ENCODE assay signal across 28 cellular contexts in the genomic region with DNA sequence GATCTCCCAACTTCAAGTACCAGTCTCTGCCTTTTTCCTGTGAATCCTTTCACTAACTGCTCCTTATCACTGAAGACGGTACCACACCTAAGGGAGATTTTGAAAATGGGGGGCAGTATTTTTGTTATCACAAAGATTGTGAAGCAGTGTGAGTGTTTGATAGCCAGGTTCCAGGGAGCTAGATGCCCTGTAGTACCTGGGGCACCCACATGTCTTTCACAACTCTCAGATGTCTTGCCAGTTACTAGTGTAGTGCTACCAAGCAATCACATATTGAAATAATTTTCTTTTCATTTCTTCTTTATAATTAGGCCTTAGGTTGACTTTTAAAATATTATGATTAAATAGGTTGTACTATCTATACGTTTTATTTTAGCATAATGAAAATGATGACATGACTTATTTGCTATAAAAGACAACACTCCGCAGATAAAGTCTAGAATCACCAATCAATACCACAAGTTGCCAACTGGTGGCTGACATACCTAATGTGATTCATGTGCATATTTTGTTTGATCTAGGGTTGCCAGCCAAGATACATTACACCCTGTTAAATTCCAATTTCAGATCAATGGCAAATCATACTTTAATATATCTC.
"Had no signal": no experiment of that assay in that cellular context is flagged by ENCODE, and none has a peak within 500 bp of the region (broad histone marks: within the 10 kb centered on the region; RNA-seq: fewer than 3 reads in every experiment).

No MANE protein-coding gene starts in this region.

- H3K36me3 Mint-ChIP-seq: immature natural killer cell; mesothelial cell of epicardium; naive B cell; natural killer cell treated with Interleukin-12 subunit alpha and Interleukin-12 subunit beta and Interleukin-15 and Interleukin-18, amount 100 ng/mL, for 72 hours had no signal

- H3K27ac Mint-ChIP-seq: effector memory CD8-positive, alpha-beta T cell; immature natural killer cell; mesothelial cell of epicardium; naive B cell; natural killer cell treated with Interleukin-12 subunit alpha and Interleukin-12 subunit beta and Interleukin-15 and Interleukin-18, amount 100 ng/mL, for 72 hours; progenitor cell of endocrine pancreas had no signal

- H3K9ac ChIP-seq: parathyroid adenoma had no signal

- ATAC-seq: effector memory CD8-positive, alpha-beta T cell; left colon; left ventricle myocardium superior; lower lobe of right lung; mucosa of descending colon; natural killer cell treated with Interleukin-12 subunit alpha and Interleukin-12 subunit beta and Interleukin-15 and Interleukin-18, amount 100 ng/mL, for 72 hours; sciatic nerve had no signal

- H3K4me3 Mint-ChIP-seq: effector memory CD8-positive, alpha-beta T cell; immature natural killer cell; mesothelial cell of epicardium; naive B cell; natural killer cell treated with Interleukin-12 subunit alpha and Interleukin-12 subunit beta and Interleukin-15 and Interleukin-18, amount 100 ng/mL, for 72 hours; neural crest cell had no signal

- H3K9me3 Mint-ChIP-seq: effector memory CD8-positive, alpha-beta T cell; neural crest cell had no signal

- H2AFZ ChIP-seq: parathyroid adenoma had no signal

- H3K9me3 ChIP-seq: lower lobe of right lung, mucosa of descending colon, neutrophil, stomach, thyroid gland, vagina had no signal

- H3K4me2 ChIP-seq: smooth muscle cell had no signal

- H3K36me3 ChIP-seq: lower lobe of right lung, neutrophil, stomach, thyroid gland, vagina had no signal

- H3K4me3 ChIP-seq: lower lobe of right lung, mucosa of descending colon, smooth muscle cell, stomach, thyroid gland, vagina had no signal

- H3K27ac ChIP-seq: lower lobe of right lung, neutrophil, parathyroid adenoma, stomach, thyroid gland, vagina had no signal

- H3K4me1 ChIP-seq: lower lobe of right lung, parathyroid adenoma, thyroid gland, vagina had no signal

- H3K4me1 Mint-ChIP-seq: immature natural killer cell, mesothelial cell of epicardium, naive B cell, neural crest cell had no signal

- H3K79me2 ChIP-seq: parathyroid adenoma had no signal

- H3K27me3 ChIP-seq: neutrophil, thyroid gland, vagina had no signal

- DNase-seq: cortex of kidney; effector memory CD8-positive, alpha-beta T cell; hypothalamus; immature natural killer cell; islet precursor cell; kidney glomerular epithelial cell; left colon; left ventricle myocardium superior; lower lobe of right lung; mucosa of descending colon; naive B cell; stimulated activated CD4-positive, alpha-beta T cell treated with anti-CD3 and anti-CD28 coated beads, Interleukin-12 subunit alpha, Interleukin-12 subunit beta, amount 100 ng/mL, for 4 hours; stimulated activated CD4-positive, alpha-beta T cell treated with anti-CD3 and anti-CD28 coated beads, Interleukin-1b, Interleukin-23, amount 100 ng/mL, for 48 hours; stimulated activated CD4-positive, alpha-beta T cell treated with anti-CD3 and anti-CD28 coated beads, Interleukin-4, amount 100 ng/mL, for 1 hour; stimulated activated CD8-positive, alpha-beta memory T cell treated with anti-CD3 and anti-CD28 coated beads, Interleukin-4, amount 100 ng/mL, for 48 hours; stimulated activated naive CD4-positive, alpha-beta T cell treated with Interleukin-2 at 50 U/mL for 16 hours; stomach; thyroid gland; trophoblast cell had no signal
